In the genomic region with DNA sequence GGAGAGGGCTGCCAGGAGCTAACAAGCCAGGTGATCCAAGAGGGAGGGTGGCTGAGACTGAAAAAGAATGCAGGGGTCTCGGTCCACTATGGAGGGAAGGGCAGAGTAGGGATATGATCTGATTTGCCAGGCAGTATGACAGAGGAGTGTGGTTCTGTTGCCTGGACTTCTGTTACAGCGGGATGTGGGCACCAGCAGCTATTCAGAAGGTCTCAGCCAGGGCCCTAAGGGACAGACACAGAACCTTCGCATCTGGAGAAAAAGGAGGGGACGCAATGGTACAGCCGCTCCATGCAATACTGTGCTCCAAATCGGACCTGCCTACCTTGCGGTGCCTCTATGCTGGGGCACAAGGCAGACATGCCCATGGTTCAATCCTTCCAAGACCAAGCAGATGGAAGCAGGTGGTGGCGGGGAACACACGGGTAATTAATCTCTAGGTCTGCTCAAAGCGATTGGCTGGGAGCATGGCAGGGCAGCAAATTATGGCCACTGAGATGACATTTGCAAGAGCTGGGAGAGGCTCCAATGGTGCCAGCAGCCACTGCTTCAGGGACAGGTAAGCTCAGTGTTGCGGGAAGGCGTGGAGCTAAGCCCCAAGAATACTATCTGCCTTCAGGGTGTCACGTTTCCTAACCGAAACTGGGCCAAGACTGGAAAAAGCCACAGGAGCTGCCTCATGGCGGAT, we compare ENCODE assay signal across 23 cellular contexts.
DNase-seq lines count a peak whose midpoint lies in the region; ATAC-seq, FAIRE-seq and TF ChIP-seq lines count a peak whose summit lies in the region.
"Had no signal": no experiment of that assay in that cellular context is flagged by ENCODE, and none has a peak within 500 bp of the region (broad histone marks: within the 10 kb centered on the region; RNA-seq: fewer than 3 reads in every experiment).

No MANE protein-coding gene starts in this region.

- no peak overlapping the region for H4K91ac ChIP-seq in neuronal stem cell (ENCODE audit: low read depth, low read length, poor library complexity)

- H2AK5ac ChIP-seq in neuronal stem cell (ENCODE audit: low read depth, low read length), result no peak overlapping the region

- no peak overlapping the region for H3K27ac ChIP-seq in CD8-positive, alpha-beta T cell (ENCODE audit: low read depth, low read length)
- H3K27ac ChIP-seq in esophagus (ENCODE audit: low read depth in 2 of 2, low read length in 1 of 2), result peak overlapping the region; percentile 62 to 76
- no peak overlapping the region for H3K27ac ChIP-seq in neuronal stem cell (replicated peaks; ENCODE audit: low read length)
- H3K27ac ChIP-seq: GM23248, KMS-11 had no signal

- no peak for ATAC-seq in CD8-positive, alpha-beta T cell
- ATAC-seq: Panc1 had no signal

- H3K9ac ChIP-seq in neuronal stem cell (ENCODE audit: low read depth, low read length, poor library complexity), result no peak overlapping the region
- H3K9ac ChIP-seq: GM23248, KMS-11 had no signal

- H3K27me3 ChIP-seq in CD8-positive, alpha-beta T cell (ENCODE audit: insufficient read depth, low read length), result no peaks in the 10 kb centered on the region
- H3K27me3 ChIP-seq in esophagus (ENCODE audit: control insufficient read depth in 1 of 2, insufficient read depth in 2 of 2, low read length in 2 of 2) (no peaks in the 10 kb centered on the region), neuronal stem cell (ENCODE audit: control insufficient read depth in 3 of 3, insufficient read depth in 3 of 3, low read depth in 1 of 3, low read length in 3 of 3) (no peaks in the 10 kb centered on the region)

- WGBS in esophagus, 2 donors, result 76 to 88% methylated on average over 15 of the region's 15 CpGs
- WGBS in neuronal stem cell (ENCODE audit: extremely low coverage in 2 of 2, insufficient read length in 2 of 2, insufficient replicate concordance in 1 of 2), 2 donors, result no CpG with 5 or more reads among the region's 15 CpGs

- no peak overlapping the region for H3K4me3 Mint-ChIP-seq in CD8-positive, alpha-beta T cell
- H3K4me3 Mint-ChIP-seq: B cell; CD4-positive, alpha-beta memory T cell had no signal

- no peaks in the 10 kb centered on the region for H3K79me1 ChIP-seq in neuronal stem cell (ENCODE audit: low read depth, low read length)

- H4K8ac ChIP-seq in neuronal stem cell (ENCODE audit: low read depth, low read length), result no peak overlapping the region

- peaks cover 4% of the 10 kb centered on the region for H3K4me1 ChIP-seq in CD8-positive, alpha-beta T cell (ENCODE audit: insufficient read depth, low read length)
- H3K4me1 ChIP-seq in esophagus (ENCODE audit: control insufficient read depth in 2 of 2, insufficient read depth in 2 of 2, low read length in 1 of 2), result peaks cover 6 to 19% of the 10 kb centered on the region in 2 donors
- H3K4me1 ChIP-seq in neuronal stem cell (ENCODE audit: control insufficient read depth in 2 of 2, insufficient read depth in 1 of 2, low read depth in 1 of 2, low read length in 2 of 2), result peaks cover 3 to 6% of the 10 kb centered on the region in 2 donors

- H2BK15ac ChIP-seq in neuronal stem cell (ENCODE audit: low read length), result no peak overlapping the region

- no peaks in the 10 kb centered on the region for H3K9me3 ChIP-seq in CD8-positive, alpha-beta T cell (ENCODE audit: low read length)
- H3K9me3 ChIP-seq in esophagus (ENCODE audit: control insufficient read depth in 2 of 2, insufficient read depth in 1 of 2, low read depth in 1 of 2, low read length in 1 of 2), result no peaks in the 10 kb centered on the region
- peaks cover 0 to 9% of the 10 kb centered on the region in 2 donors for H3K9me3 ChIP-seq in neuronal stem cell (replicated peaks in 1 of 2; ENCODE audit: control insufficient read depth in 2 of 2, insufficient read depth in 1 of 2, low read depth in 1 of 2, low read length in 2 of 2)

- no peak for TF ChIP-seq CTCF in CD8-positive, alpha-beta T cell (IDR thresholded peaks at IDR 0.05)

- H3K36me3 ChIP-seq in CD8-positive, alpha-beta T cell (ENCODE audit: insufficient read depth, low read length), result no peaks in the 10 kb centered on the region
- H3K36me3 ChIP-seq in esophagus (ENCODE audit: control insufficient read depth in 2 of 2, insufficient read depth in 2 of 2, low read length in 1 of 2) (no peaks in the 10 kb centered on the region), neuronal stem cell (replicated peaks in 1 of 2; ENCODE audit: control insufficient read depth in 2 of 2, insufficient read depth in 2 of 2, low read length in 2 of 2) (no peaks in the 10 kb centered on the region)

- H3K14ac ChIP-seq in neuronal stem cell (ENCODE audit: low read length), result peak overlapping the region; percentile 14

- FAIRE-seq in RCC 7860 (lab: Jason Lieb, UNC), result no peak
- FAIRE-seq: D721Med, GM12892 had no signal

- no peak overlapping the region for H3K4me3 ChIP-seq in CD8-positive, alpha-beta T cell (ENCODE audit: low read depth, low read length)
- H3K4me3 ChIP-seq in esophagus (ENCODE audit: low read depth in 1 of 2, low read length in 2 of 2), result no peak overlapping the region
- H3K4me3 ChIP-seq in neuronal stem cell (ENCODE audit: low read length in 2 of 2), result no peak overlapping the region
- H3K4me3 ChIP-seq: GM23248 had no signal

- DNase-seq in CD8-positive, alpha-beta T cell, result no peak
- DNase-seq in NCI-H510A (lab: John Stamatoyannopoulos, UW) (peak; percentile 22), neuronal stem cell (ENCODE audit: low spot score) (no peak), NAMALWA (ENCODE audit: low spot score) (no peak), NCI-H446 treated with DMSO at 0.1 percent for 48 hours (lab: John Stamatoyannopoulos, UW) (no peak), cortex of kidney (lab: John Stamatoyannopoulos, UW) (no peak), RCC 7860 (ENCODE audit: low spot score) (no peak)
- DNase-seq: ACHN; CD4-positive, alpha-beta memory T cell; DMS79 treated with DMSO at 0.1 percent for 48 hours; GDM1; GM23248; MM.1S; NCI-H1930; NCI-H226; NCI-H774; Right ventricle myocardium superior had no signal

- H2BK120ac ChIP-seq in neuronal stem cell (ENCODE audit: low read depth, low read length), result no peak overlapping the region

- H3K4me2 ChIP-seq in neuronal stem cell (ENCODE audit: insufficient read depth, low read length, poor library complexity, severe bottlenecking), result no peak overlapping the region
- H3K4me2 ChIP-seq: KMS-11 had no signal

- peaks cover 67% of the 10 kb centered on the region for H3K4me1 Mint-ChIP-seq in CD8-positive, alpha-beta T cell (ENCODE audit: low read depth)

- H3K27ac Mint-ChIP-seq in CD8-positive, alpha-beta T cell, result peak overlapping the region; percentile 37
- H3K27ac Mint-ChIP-seq: B cell had no signal

- no peaks in the 10 kb centered on the region for H3K9me3 Mint-ChIP-seq in CD8-positive, alpha-beta T cell
- H3K9me3 Mint-ChIP-seq: CD4-positive, alpha-beta memory T cell had no signal

- no peaks in the 10 kb centered on the region for H3K27me3 Mint-ChIP-seq in CD8-positive, alpha-beta T cell (ENCODE audit: low read depth)
- H3K27me3 Mint-ChIP-seq: B cell; CD4-positive, alpha-beta memory T cell had no signal

- CTCF ChIA-PET in CD8-positive, alpha-beta T cell (lab: Charles Lee), result no interaction called here

- intact Hi-C loops in CD8-positive, alpha-beta T cell (cut with DNase I, micrococcal nuclease), result no loop called here

- H2BK12ac ChIP-seq in neuronal stem cell (ENCODE audit: low read length), result no peak overlapping the region

- no peak overlapping the region for H2AFZ ChIP-seq in neuronal stem cell (ENCODE audit: low read length)
- H2AFZ ChIP-seq: GM23248 had no signal

- POLR2A ChIA-PET in CD8-positive, alpha-beta T cell (lab: Charles Lee), result no interaction called here

- no peak overlapping the region for H3K18ac ChIP-seq in neuronal stem cell (ENCODE audit: low read length)

- H3K23ac ChIP-seq in neuronal stem cell (ENCODE audit: low read depth, low read length, poor library complexity), result no peak overlapping the region

- H3K36me3 Mint-ChIP-seq in CD8-positive, alpha-beta T cell, result peaks cover 24% of the 10 kb centered on the region

- no peak overlapping the region for H3K4ac ChIP-seq in neuronal stem cell (ENCODE audit: low read length)

- no peak overlapping the region for H2BK5ac ChIP-seq in neuronal stem cell (ENCODE audit: low read length)

Comparison
In these comparisons a context has a peak if more than half of its experiments do, and no peak if none do; other contexts are left out.
1. H3K27ac ChIP-seq: peak in esophagus (2 of 2); none in CD8-positive, alpha-beta T cell (single experiment) and neuronal stem cell (single experiment).